Comparison of ENCODE assay signal across 9 cellular contexts in the genomic region with DNA sequence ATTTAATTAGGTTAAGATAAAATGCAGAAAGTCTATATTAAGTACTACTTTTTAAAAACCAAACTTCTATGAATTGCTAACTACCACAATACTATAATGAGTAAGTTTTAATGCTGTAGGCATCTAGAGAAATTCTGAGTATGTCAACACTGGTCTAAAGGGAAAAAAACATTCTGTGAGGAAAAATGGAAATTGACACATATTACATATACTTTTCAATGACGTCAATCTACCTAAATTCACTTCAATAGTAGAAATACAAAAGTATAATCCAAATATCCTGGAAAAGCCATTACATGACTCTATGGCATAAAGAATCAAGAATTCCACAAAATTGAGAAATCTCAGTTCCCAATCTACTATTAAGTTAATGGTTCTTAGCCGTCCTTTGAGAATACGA. TPM values are rescaled to one million over a fixed set of nuclear protein-coding genes. Genes with fewer than 3 reads are reported as not detected.
A peak's percentile ranks its signal among the peaks of the same experiment; 100 is the strongest.
DNase-seq lines count a peak whose midpoint lies in the region; ATAC-seq and TF ChIP-seq lines count a peak whose summit lies in the region.
"Had no signal": no experiment of that assay in that cellular context is flagged by ENCODE, and none has a peak within 500 bp of the region (broad histone marks: within the 10 kb centered on the region; RNA-seq: fewer than 3 reads in every experiment).

No MANE protein-coding gene starts in this region.

- DNase-seq in right cardiac atrium (no peak), left cardiac atrium (no peak), adipocyte (ENCODE audit: low read depth) (no peak), vagina (ENCODE audit: extremely low spot score in 2 of 2) (no peak), NCI-H1105 (lab: John Stamatoyannopoulos, UW) (no peak), GF-D8 (lab: John Stamatoyannopoulos, UW) (no peak)
- DNase-seq: hippocampal formation had no signal

- ATAC-seq in right cardiac atrium = no peak
- ATAC-seq in left cardiac atrium = no peak
- no peak for ATAC-seq in HG02678 (IDR thresholded peaks at IDR 0.05; ENCODE audit: unreplicated experiment)

- no peak for TF ChIP-seq POLR2A in vagina (IDR thresholded peaks at IDR 0.05)

- H3K9me3 ChIP-seq in right cardiac atrium (ENCODE audit: control insufficient read depth, low read length) (no peaks in the 10 kb centered on the region), adipocyte (ENCODE audit: control insufficient read depth, low read length) (no peaks in the 10 kb centered on the region), mesodermal cell (ENCODE audit: control insufficient read depth, low read length) (no peaks in the 10 kb centered on the region), vagina (no peaks in the 10 kb centered on the region)

- H3K36me3 ChIP-seq in adipocyte (ENCODE audit: control insufficient read depth, insufficient read depth, low read length, severe bottlenecking) = peaks cover 4% of the 10 kb centered on the region
- H3K36me3 ChIP-seq in mesodermal cell (ENCODE audit: control insufficient read depth, insufficient read depth, low read length) = peaks cover 8% of the 10 kb centered on the region
- H3K36me3 ChIP-seq in vagina = no peaks in the 10 kb centered on the region

- H3K9ac ChIP-seq in adipocyte (ENCODE audit: low read length) = peak overlapping the region; percentile 97

- intact Hi-C loops in right cardiac atrium (cut with DNase I) = loop anchor here in 2 of 4 donors (10.0 kb wide), 2 partner anchors 101 to 111 kb away; partner anchors contain the start of gene COPS2 (in 1 of the 2)
- intact Hi-C loops in left cardiac atrium (cut with DNase I) = loop anchor here in 1 of 2 donors (10.0 kb wide), 1 partner anchor 381 kb away; the partner anchor contains the start of gene FGF7
- intact Hi-C loops in vagina (cut with DNase I) = no loop called here

- 68% methylated on average over 3 of the region's 3 CpGs for WGBS in right cardiac atrium
- WGBS in mesodermal cell (ENCODE audit: insufficient coverage in 2 of 2), 2 experiments = 100% methylated on average over 1 of the region's 3 CpGs; no CpG with 5 or more reads in 1 of the 2 experiments

- no peak overlapping the region for H3K27ac ChIP-seq in right cardiac atrium (ENCODE audit: low read length)
- no peak overlapping the region for H3K27ac ChIP-seq in mesodermal cell (ENCODE audit: low read depth, low read length, severe bottlenecking)
- no peak overlapping the region for H3K27ac ChIP-seq in vagina

- H3K27me3 ChIP-seq in right cardiac atrium (ENCODE audit: control insufficient read depth, insufficient read depth) (no peaks in the 10 kb centered on the region), adipocyte (replicated peaks; ENCODE audit: control insufficient read depth, insufficient read depth, low read length) (no peaks in the 10 kb centered on the region), vagina (no peaks in the 10 kb centered on the region)

- peaks cover 2% of the 10 kb centered on the region for H3K4me1 ChIP-seq in right cardiac atrium (ENCODE audit: control insufficient read depth, insufficient read depth, low read length)
- peaks cover 29% of the 10 kb centered on the region for H3K4me1 ChIP-seq in adipocyte (ENCODE audit: control insufficient read depth, insufficient read depth, low read length)
- no peaks in the 10 kb centered on the region for H3K4me1 ChIP-seq in mesodermal cell (ENCODE audit: control insufficient read depth, insufficient read depth, low read length, poor library complexity, severe bottlenecking)
- peaks cover 58% of the 10 kb centered on the region for H3K4me1 ChIP-seq in vagina

- TF ChIP-seq CTCF in vagina (IDR thresholded peaks at IDR 0.05) = no peak

- peak overlapping the region; percentile 77 for H3K4me3 ChIP-seq in right cardiac atrium (ENCODE audit: low read length)
- H3K4me3 ChIP-seq in adipocyte (ENCODE audit: low read length) = peak overlapping the region; percentile 99
- peak overlapping the region; percentile 91 for H3K4me3 ChIP-seq in mesodermal cell (ENCODE audit: extremely low read depth, insufficient read depth, low read length, poor library complexity, severe bottlenecking)
- H3K4me3 ChIP-seq in vagina = peak overlapping the region; percentile 97

RNA-seq across cellular contexts. Expression of gene SECISBP2L, which starts 2.2 kb away (rescaled TPM):
- 10 to 100 TPM; 31.7 to 36.9 (median 34.4) TPM for total RNA-seq in right cardiac atrium
- polyA plus RNA-seq in right cardiac atrium = 9.1 TPM
- total RNA-seq in left cardiac atrium = 10 to 100 TPM; 30.5 to 35.0 TPM
- polyA plus RNA-seq in mesodermal cell (2013, experiment 1 of 2) = 25.8 TPM
- polyA plus RNA-seq in mesodermal cell (2013, experiment 2 of 2) = 22.6 TPM
- total RNA-seq in vagina = 24.3 TPM
